ENCODE assay signal across 8 cellular contexts in genomic region chr3:124995460-124995994, GRCh38.
A peak's percentile ranks its signal among the peaks of the same experiment; 100 is the strongest.
DNase-seq lines count a peak whose midpoint lies in the region; ATAC-seq and TF ChIP-seq lines count a peak whose summit lies in the region.

No MANE protein-coding gene starts in this region.

- POLR2A ChIA-PET in activated naive CD8-positive, alpha-beta T cell treated with anti-CD3 and anti-CD28 coated beads, Interleukin-2, amount 10 ng/mL, durations not matched to agents 7 days and 5 days (lab: Charles Lee): no interaction called here

- peaks cover 13% of the 10 kb centered on the region for H3K4me1 Mint-ChIP-seq in activated naive CD8-positive, alpha-beta T cell treated with anti-CD3 and anti-CD28 coated beads, Interleukin-2, amount 10 ng/mL, durations not matched to agents 7 days and 5 days
- peaks cover 6% of the 10 kb centered on the region for H3K4me1 Mint-ChIP-seq in progenitor cell of endocrine pancreas (ENCODE audit: low read depth)

- intact Hi-C loops in Right ventricle myocardium superior (cut with DNase I): loop anchor here (5.0 kb wide), 2 partner anchors 167 to 442 kb away; no protein-coding TSS in a partner anchor

- ATAC-seq in HG03095 (IDR thresholded peaks at IDR 0.05; ENCODE audit: unreplicated experiment): peak; percentile 49
- peak; percentile 86 for ATAC-seq in activated naive CD8-positive, alpha-beta T cell treated with anti-CD3 and anti-CD28 coated beads, Interleukin-2, amount 10 ng/mL, durations not matched to agents 7 days and 5 days (ENCODE audit: low read depth)
- peak; percentile 73 for ATAC-seq in Right ventricle myocardium superior (ENCODE audit: poor library complexity)
- no peak for ATAC-seq in GM18861 (IDR thresholded peaks at IDR 0.05; ENCODE audit: unreplicated experiment)
- ATAC-seq in HG02798 (IDR thresholded peaks at IDR 0.05; ENCODE audit: poor library complexity, unreplicated experiment): no peak

- H3K9me3 Mint-ChIP-seq in activated naive CD8-positive, alpha-beta T cell treated with anti-CD3 and anti-CD28 coated beads, Interleukin-2, amount 10 ng/mL, durations not matched to agents 7 days and 5 days: no peaks in the 10 kb centered on the region
- H3K9me3 Mint-ChIP-seq in progenitor cell of endocrine pancreas (ENCODE audit: low read depth): no peaks in the 10 kb centered on the region

- TF ChIP-seq CTCF in progenitor cell of endocrine pancreas (IDR thresholded peaks at IDR 0.05; ENCODE audit: unreplicated experiment): peak; percentile 68

- no peaks in the 10 kb centered on the region for H3K27me3 Mint-ChIP-seq in activated naive CD8-positive, alpha-beta T cell treated with anti-CD3 and anti-CD28 coated beads, Interleukin-2, amount 10 ng/mL, durations not matched to agents 7 days and 5 days
- H3K27me3 Mint-ChIP-seq in progenitor cell of endocrine pancreas: no peaks in the 10 kb centered on the region

- H3K27ac Mint-ChIP-seq in activated naive CD8-positive, alpha-beta T cell treated with anti-CD3 and anti-CD28 coated beads, Interleukin-2, amount 10 ng/mL, durations not matched to agents 7 days and 5 days: peak overlapping the region; percentile 82
- H3K27ac Mint-ChIP-seq in progenitor cell of endocrine pancreas: no peak overlapping the region

- DNase-seq in DMS114 treated with DMSO at 0.1 percent for 48 hours (lab: John Stamatoyannopoulos, UW; ENCODE audit: unreplicated experiment) (peak; percentile 25), RPMI8226 (peak; percentile 74), Right ventricle myocardium superior (peak; percentile 56), progenitor cell of endocrine pancreas (ENCODE audit: low spot score, unreplicated experiment) (peak; percentile 18)
- DNase-seq in activated naive CD8-positive, alpha-beta T cell treated with anti-CD3 and anti-CD28 coated beads, Interleukin-2, amount 10 ng/mL, durations not matched to agents 7 days and 5 days: peak; percentile 41

- H3K36me3 Mint-ChIP-seq in activated naive CD8-positive, alpha-beta T cell treated with anti-CD3 and anti-CD28 coated beads, Interleukin-2, amount 10 ng/mL, durations not matched to agents 7 days and 5 days: peaks cover 24% of the 10 kb centered on the region
- no peaks in the 10 kb centered on the region for H3K36me3 Mint-ChIP-seq in progenitor cell of endocrine pancreas (ENCODE audit: insufficient read depth)

- no peak overlapping the region for H3K4me3 Mint-ChIP-seq in activated naive CD8-positive, alpha-beta T cell treated with anti-CD3 and anti-CD28 coated beads, Interleukin-2, amount 10 ng/mL, durations not matched to agents 7 days and 5 days
- H3K4me3 Mint-ChIP-seq in progenitor cell of endocrine pancreas (ENCODE audit: low read depth): no peak overlapping the region

Comparison
In these comparisons a context has a peak if more than half of its experiments do, and no peak if none do; other contexts are left out.
1. DNase-seq: peak in every context shown above with its lines; median percentile 74 in RPMI8226; 56 in Right ventricle myocardium superior; 41 in activated naive CD8-positive, alpha-beta T cell treated with anti-CD3 and anti-CD28 coated beads, Interleukin-2, amount 10 ng/mL, durations not matched to agents 7 days and 5 days; 25 in DMS114 treated with DMSO at 0.1 percent for 48 hours; 18 in progenitor cell of endocrine pancreas.
2. ATAC-seq: peak in HG03095 (single experiment), activated naive CD8-positive, alpha-beta T cell treated with anti-CD3 and anti-CD28 coated beads, Interleukin-2, amount 10 ng/mL, durations not matched to agents 7 days and 5 days (single experiment) and Right ventricle myocardium superior (single experiment); none in GM18861 (single experiment) and HG02798 (single experiment).